In genomic region chr15:65368300-65368617, GRCh38 we compare ENCODE assay signal across 15 cellular contexts. TPM values are rescaled to one million over a fixed set of nuclear protein-coding genes. Genes with fewer than 3 reads are reported as not detected.
DNase-seq lines count a peak whose midpoint lies in the region; TF ChIP-seq lines count a peak whose summit lies in the region.
"Had no signal": no experiment of that assay in that cellular context is flagged by ENCODE, and none has a peak within 500 bp of the region (broad histone marks: within the 10 kb centered on the region; RNA-seq: fewer than 3 reads in every experiment).

No MANE protein-coding gene starts in this region.

- no peak overlapping the region for H2AK5ac ChIP-seq in mesenchymal stem cell (ENCODE audit: low read length, severe bottlenecking)

- peak overlapping the region; percentile 93 to 99 (median 97) for H3K27ac Mint-ChIP-seq in brain
- H3K27ac Mint-ChIP-seq: activated CD4-positive, alpha-beta memory T cell treated with anti-CD3 and anti-CD28 coated beads, Interleukin-2, amount 10 ng/mL, durations not matched to agents 7 days and 5 days; T-helper 1 cell treated with Interleukin-12 subunit alpha and Interleukin-12 subunit beta and Interleukin-4 antibody, amounts not matched to agents 30 μg/mL and 1 μg/mL, for 36 hours had no signal

- peaks cover 2% of the 10 kb centered on the region for H3K36me3 Mint-ChIP-seq in brain

- no peaks in the 10 kb centered on the region for H3K9me3 ChIP-seq in mesenchymal stem cell (ENCODE audit: control insufficient read depth, low read length)
- H3K9me3 ChIP-seq in thyroid gland, result no peaks in the 10 kb centered on the region
- no peaks in the 10 kb centered on the region for H3K9me3 ChIP-seq in GM23248 (ENCODE audit: low read depth)
- H3K9me3 ChIP-seq: vagina had no signal

- no peak for TF ChIP-seq POLR2A in thyroid gland (IDR thresholded peaks at IDR 0.05)

- H3K4me2 ChIP-seq in mesenchymal stem cell (ENCODE audit: low read length, poor library complexity, severe bottlenecking), result no peak overlapping the region
- no peak overlapping the region for H3K4me2 ChIP-seq in GM23248 (ENCODE audit: unreplicated experiment)

- intact Hi-C loops in thyroid gland (cut with DNase I), result no loop called here

- H4K8ac ChIP-seq in mesenchymal stem cell (ENCODE audit: low read length), result no peak overlapping the region

- H4K91ac ChIP-seq in mesenchymal stem cell (ENCODE audit: low read length), result peak overlapping the region; percentile 70

- H3K79me2 ChIP-seq in GM23248 (ENCODE audit: insufficient read depth), result no peaks in the 10 kb centered on the region

- 16% methylated on average over 6 of the region's 6 CpGs for WGBS in mesenchymal stem cell
- WGBS in thyroid gland, 2 donors, result 18 to 38% methylated on average over 6 of the region's 6 CpGs
- 49 to 68% methylated on average over 6 of the region's 6 CpGs for WGBS in GM23248 (ENCODE audit: low coverage in 1 of 2, low lambda C conversion rate in 2 of 2, missing lambda C conversion rate in 2 of 2), 2 experiments

- peak overlapping the region; percentile 57 to 69 (median 64) for H3K4me3 Mint-ChIP-seq in brain
- H3K4me3 Mint-ChIP-seq: activated CD4-positive, alpha-beta memory T cell treated with anti-CD3 and anti-CD28 coated beads, Interleukin-2, amount 10 ng/mL, durations not matched to agents 7 days and 5 days; central memory CD8-positive, alpha-beta T cell; T-helper 1 cell treated with Interleukin-12 subunit alpha and Interleukin-12 subunit beta and Interleukin-4 antibody, amounts not matched to agents 30 μg/mL and 1 μg/mL, for 36 hours had no signal

- no peak overlapping the region for H3K27ac ChIP-seq in mesenchymal stem cell (ENCODE audit: low read length, poor library complexity, severe bottlenecking)
- no peak overlapping the region for H3K27ac ChIP-seq in thyroid gland
- H3K27ac ChIP-seq in GM23248, result no peak overlapping the region
- H3K27ac ChIP-seq: vagina had no signal

- H3K9ac ChIP-seq in mesenchymal stem cell (ENCODE audit: low read length), result no peak overlapping the region
- H3K9ac ChIP-seq in GM23248, result no peak overlapping the region

- H2BK120ac ChIP-seq in mesenchymal stem cell (ENCODE audit: low read depth, low read length), result no peak overlapping the region

- no peak overlapping the region for H3K4me3 ChIP-seq in mesenchymal stem cell (ENCODE audit: insufficient read depth in 1 of 2, low read depth in 1 of 2, low read length in 2 of 2)
- H3K4me3 ChIP-seq in thyroid gland (replicated peaks in 1 of 3), result no peak overlapping the region
- H3K4me3 ChIP-seq in foreskin fibroblast (ENCODE audit: low read depth in 1 of 2, low read length in 2 of 2), result no peak overlapping the region
- no peak overlapping the region for H3K4me3 ChIP-seq in GM23248
- H3K4me3 ChIP-seq: vagina had no signal

- no peaks in the 10 kb centered on the region for H4K20me1 ChIP-seq in GM23248 (ENCODE audit: insufficient read depth)

- H3F3A ChIP-seq in GM23248 (ENCODE audit: insufficient read depth), result no peaks in the 10 kb centered on the region

- no peak overlapping the region for H2AFZ ChIP-seq in mesenchymal stem cell (ENCODE audit: low read depth, low read length)
- no peak overlapping the region for H2AFZ ChIP-seq in GM23248

- DNase-seq in NCI-H526 (lab: John Stamatoyannopoulos, UW) (peak; percentile 4 to 19), NCI-H526 treated with DMSO at 0.1 percent for 48 hours (lab: John Stamatoyannopoulos, UW) (no peak), mesenchymal stem cell (no peak), thyroid gland (peak; percentile 20 to 39), HuH-7 (ENCODE audit: low spot score) (no peak), foreskin fibroblast (no peak), GM23248 (no peak)
- DNase-seq: activated CD4-positive, alpha-beta memory T cell treated with anti-CD3 and anti-CD28 coated beads, Interleukin-2, amount 10 ng/mL, durations not matched to agents 7 days and 5 days; DMS153; NCI-H1105 had no signal

- H2BK5ac ChIP-seq in mesenchymal stem cell (ENCODE audit: low read depth, low read length, poor library complexity, severe bottlenecking), result no peak overlapping the region

- H3K27me3 ChIP-seq in mesenchymal stem cell (ENCODE audit: control insufficient read depth in 1 of 2, insufficient read depth in 1 of 2, low read length in 2 of 2) (peaks cover 27 to 75% of the 10 kb centered on the region in 2 experiments), thyroid gland (no peaks in the 10 kb centered on the region), GM23248 (replicated peaks; ENCODE audit: insufficient read depth) (peaks cover 19% of the 10 kb centered on the region)
- H3K27me3 ChIP-seq: vagina had no signal

- H3K14ac ChIP-seq in mesenchymal stem cell (ENCODE audit: low read length in 2 of 2), result peak overlapping the region in 1 of 2 experiments; percentile 82

- no peak overlapping the region for H2BK15ac ChIP-seq in mesenchymal stem cell (ENCODE audit: low read depth, poor library complexity, severe bottlenecking)

- peak overlapping the region in 1 of 2 experiments; percentile 13 for H3K4ac ChIP-seq in mesenchymal stem cell (ENCODE audit: low read depth in 1 of 2, low read length in 2 of 2)

- H3K9me3 Mint-ChIP-seq in brain, result no peaks in the 10 kb centered on the region
- H3K9me3 Mint-ChIP-seq: activated CD4-positive, alpha-beta memory T cell treated with anti-CD3 and anti-CD28 coated beads, Interleukin-2, amount 10 ng/mL, durations not matched to agents 7 days and 5 days; central memory CD8-positive, alpha-beta T cell; T-helper 1 cell treated with Interleukin-12 subunit alpha and Interleukin-12 subunit beta and Interleukin-4 antibody, amounts not matched to agents 30 μg/mL and 1 μg/mL, for 36 hours had no signal

- H3K79me1 ChIP-seq in mesenchymal stem cell (replicated peaks; ENCODE audit: low read length, poor library complexity, severe bottlenecking), result no peaks in the 10 kb centered on the region

- peak overlapping the region in 1 of 2 experiments; percentile 65 for H2BK12ac ChIP-seq in mesenchymal stem cell (ENCODE audit: low read length in 2 of 2)

- peaks cover 91% of the 10 kb centered on the region for H3K4me1 Mint-ChIP-seq in brain
- H3K4me1 Mint-ChIP-seq: activated CD4-positive, alpha-beta memory T cell treated with anti-CD3 and anti-CD28 coated beads, Interleukin-2, amount 10 ng/mL, durations not matched to agents 7 days and 5 days; central memory CD8-positive, alpha-beta T cell had no signal

- no peak overlapping the region for H3K23ac ChIP-seq in mesenchymal stem cell (ENCODE audit: low read length in 2 of 2)

- H3K27me3 Mint-ChIP-seq in brain, result no peaks in the 10 kb centered on the region

- no peaks in the 10 kb centered on the region for H3K36me3 ChIP-seq in mesenchymal stem cell (ENCODE audit: control insufficient read depth in 1 of 2, insufficient read depth in 2 of 2, low read depth in 1 of 2, low read length in 2 of 2)
- no peaks in the 10 kb centered on the region for H3K36me3 ChIP-seq in thyroid gland
- no peaks in the 10 kb centered on the region for H3K36me3 ChIP-seq in GM23248 (ENCODE audit: low read depth)
- H3K36me3 ChIP-seq: vagina had no signal

- peak overlapping the region; percentile 52 to 67 for H3K18ac ChIP-seq in mesenchymal stem cell (ENCODE audit: low read depth in 1 of 2, low read length in 2 of 2)

- in situ Hi-C loops in GM23248 (cut with MboI), result no loop called here

- no peak for TF ChIP-seq CTCF in brain (conservative IDR thresholded peaks at IDR 0.05)
- TF ChIP-seq CTCF in thyroid gland (IDR thresholded peaks at IDR 0.05), result no peak
- TF ChIP-seq CTCF in foreskin fibroblast (IDR thresholded peaks at IDR 0.05; ENCODE audit: low read depth, low read length), result no peak

- peaks cover 9% of the 10 kb centered on the region for H3K4me1 ChIP-seq in mesenchymal stem cell (ENCODE audit: control insufficient read depth, insufficient read depth, low read depth, low read length)
- peaks cover 0 to 10% of the 10 kb centered on the region in 2 donors for H3K4me1 ChIP-seq in thyroid gland
- H3K4me1 ChIP-seq in GM23248 (ENCODE audit: insufficient read depth), result no peaks in the 10 kb centered on the region
- H3K4me1 ChIP-seq: vagina had no signal

- H3K9me2 ChIP-seq in GM23248 (ENCODE audit: insufficient read depth), result no peaks in the 10 kb centered on the region

RNA-seq across cellular contexts. Expression of gene IGDCC3, which starts 9.5 kb away (rescaled TPM):
- polyA plus RNA-seq in brain (ENCODE audit: insufficient read depth, low read depth, low replicate concordance) (0.63 TPM), GM23248 (2016; fragmentation: Nextera tagmentation; extraction: Ambion mirVana) (0.11 TPM in 1 of 2 replicates, not detected in the other)
- polyA plus RNA-seq in mesenchymal stem cell (2013, experiment 1 of 2), result 4.8 TPM
- polyA plus RNA-seq in mesenchymal stem cell (2013, experiment 2 of 2), result 4.8 TPM
- total RNA-seq in thyroid gland, result 1 to 10 TPM in 1 of 4 donors, under 1 TPM in 3; 0.22 to 1.5 (median 0.61) TPM
- total RNA-seq in GM23248 (2014; rRNA removed; shearing (Covaris generic)), result 0.13 TPM in 1 of 2 replicates, not detected in the other
- total RNA-seq: activated CD4-positive, alpha-beta memory T cell treated with anti-CD3 and anti-CD28 coated beads, Interleukin-2, amount 10 ng/mL, durations not matched to agents 7 days and 5 days; fibroblast of lung had no signal

RNA-seq across cellular contexts. Expression of gene IGDCC4, which starts 54.5 kb away (rescaled TPM):
- polyA plus RNA-seq in brain (ENCODE audit: insufficient read depth, low read depth, low replicate concordance) (1.4 TPM), GM23248 (2016; fragmentation: Nextera tagmentation; extraction: Ambion mirVana) (0.39 and 0.62 TPM in 2 replicates)
- polyA plus RNA-seq in mesenchymal stem cell (2013, experiment 1 of 2), result 14.9 TPM
- polyA plus RNA-seq in mesenchymal stem cell (2013, experiment 2 of 2), result 17.1 TPM
- 10 to 100 TPM in 3 of 4 donors, 1 to 10 TPM in 1; 4.6 to 15.9 (median 10.6) TPM for total RNA-seq in thyroid gland
- 0.32 and 0.51 TPM in 2 replicates for total RNA-seq in GM23248 (2014; rRNA removed; shearing (Covaris generic))

Comparison
In these comparisons a context has a peak if more than half of its experiments do, and no peak if none do; other contexts are left out.
1. DNase-seq: peak in NCI-H526 (2 of 2) and thyroid gland (2 of 2); none in NCI-H526 treated with DMSO at 0.1 percent for 48 hours (single experiment), mesenchymal stem cell (single experiment), HuH-7 (single experiment), foreskin fibroblast (0 of 2) and GM23248 (single experiment).